Comparison of ENCODE assay signal across 14 cellular contexts in genomic region chr13:111282425-111282824, GRCh38. TPM values are rescaled to one million over a fixed set of nuclear protein-coding genes. Genes with fewer than 3 reads are reported as not detected.
DNase-seq lines count a peak whose midpoint lies in the region; ATAC-seq and TF ChIP-seq lines count a peak whose summit lies in the region.
"Had no signal": no experiment of that assay in that cellular context is flagged by ENCODE, and none has a peak within 500 bp of the region (broad histone marks: within the 10 kb centered on the region; RNA-seq: fewer than 3 reads in every experiment).

No MANE protein-coding gene starts in this region.

- H3K9me3 Mint-ChIP-seq in naive thymus-derived CD4-positive, alpha-beta T cell: peaks cover 0 to 1% (median 0%) of the 10 kb centered on the region in 11 donors
- H3K9me3 Mint-ChIP-seq: CD8-positive, alpha-beta memory T cell; WTC11 had no signal

- peaks cover 85% of the 10 kb centered on the region for H3K36me3 ChIP-seq in suprapubic skin
- H3K36me3 ChIP-seq in naive thymus-derived CD4-positive, alpha-beta T cell (ENCODE audit: control insufficient read depth in 2 of 3, insufficient read depth in 3 of 3, low read length in 3 of 3): peaks cover 4 to 94% (median 28%) of the 10 kb centered on the region in 3 experiments

- 58% methylated on average over 5 of the region's 5 CpGs for WGBS in suprapubic skin

- H3K9me3 ChIP-seq in suprapubic skin: no peaks in the 10 kb centered on the region
- no peaks in the 10 kb centered on the region for H3K9me3 ChIP-seq in naive thymus-derived CD4-positive, alpha-beta T cell (ENCODE audit: control insufficient read depth in 2 of 3, low read length in 3 of 3)

- DNase-seq in NCI-H1694 (lab: John Stamatoyannopoulos, UW): peak; percentile 66
- peak; percentile 12 for DNase-seq in choroid plexus epithelial cell (ENCODE audit: low read depth)
- no peak for DNase-seq in left lobe of liver (ENCODE audit: low spot score)
- no peak for DNase-seq in suprapubic skin (ENCODE audit: low spot score in 2 of 2)
- DNase-seq in CD1c-positive myeloid dendritic cell (ENCODE audit: extremely low spot score): no peak
- DNase-seq in UCSD-AML1 (lab: John Stamatoyannopoulos, UW; ENCODE audit: unreplicated experiment): no peak
- no peak for DNase-seq in naive thymus-derived CD4-positive, alpha-beta T cell
- no peak for DNase-seq in activated naive CD4-positive, alpha-beta T cell treated with anti-CD3 and anti-CD28 coated beads, Interleukin-2, amount 50 U/mL, for 16 hours
- DNase-seq: activated T-cell treated with anti-CD3 and anti-CD28 coated beads for 4 hours; CD8-positive, alpha-beta memory T cell; NCI-H187; NK-92 treated with Interleukin-12 subunit alpha and Interleukin-12 subunit beta, amount 100 ng/mL, for 24 hours had no signal

- peak overlapping the region; percentile 48 for H3K27ac ChIP-seq in suprapubic skin
- no peak overlapping the region for H3K27ac ChIP-seq in naive thymus-derived CD4-positive, alpha-beta T cell (ENCODE audit: low read depth, low read length)
- H3K27ac ChIP-seq: SK-N-MC had no signal

- no peaks in the 10 kb centered on the region for H3K27me3 ChIP-seq in suprapubic skin
- no peaks in the 10 kb centered on the region for H3K27me3 ChIP-seq in naive thymus-derived CD4-positive, alpha-beta T cell (ENCODE audit: control insufficient read depth in 2 of 2, insufficient read depth in 2 of 2, low read length in 2 of 2)

- ATAC-seq in left lobe of liver: peak; percentile 89
- no peak for ATAC-seq in naive thymus-derived CD4-positive, alpha-beta T cell
- ATAC-seq: WTC11 had no signal

- H3K4me1 Mint-ChIP-seq in naive thymus-derived CD4-positive, alpha-beta T cell: peaks cover 0 to 11% (median 0%) of the 10 kb centered on the region in 7 donors
- H3K4me1 Mint-ChIP-seq: CD8-positive, alpha-beta memory T cell; WTC11 had no signal

- CTCF ChIA-PET in naive thymus-derived CD4-positive, alpha-beta T cell (lab: Charles Lee): no interaction called here

- TF ChIP-seq CTCF in choroid plexus epithelial cell (conservative IDR thresholded peaks at IDR 0.05; ENCODE audit: low read depth, low read length) (no peak), suprapubic skin (IDR thresholded peaks at IDR 0.05) (no peak)

- intact Hi-C loops in naive thymus-derived CD4-positive, alpha-beta T cell (cut with micrococcal nuclease): no loop called here

- peaks cover 19% of the 10 kb centered on the region for H3K4me1 ChIP-seq in suprapubic skin
- no peaks in the 10 kb centered on the region for H3K4me1 ChIP-seq in naive thymus-derived CD4-positive, alpha-beta T cell (ENCODE audit: control insufficient read depth in 2 of 2, insufficient read depth in 2 of 2, low read length in 2 of 2)

- POLR2A ChIA-PET in naive thymus-derived CD4-positive, alpha-beta T cell (lab: Charles Lee): no interaction called here

- H3K4me3 Mint-ChIP-seq in naive thymus-derived CD4-positive, alpha-beta T cell: no peak overlapping the region
- H3K4me3 Mint-ChIP-seq: CD8-positive, alpha-beta memory T cell; WTC11 had no signal

- TF ChIP-seq EP300 in suprapubic skin (IDR thresholded peaks at IDR 0.05): no peak

- peaks cover 18 to 78% (median 43%) of the 10 kb centered on the region in 5 donors for H3K36me3 Mint-ChIP-seq in naive thymus-derived CD4-positive, alpha-beta T cell

- TF ChIP-seq POLR2A in suprapubic skin (IDR thresholded peaks at IDR 0.05): no peak

- peak overlapping the region in 1 of 9 donors; percentile 53 for H3K27ac Mint-ChIP-seq in naive thymus-derived CD4-positive, alpha-beta T cell
- H3K27ac Mint-ChIP-seq: WTC11 had no signal

- H3K27me3 Mint-ChIP-seq in naive thymus-derived CD4-positive, alpha-beta T cell: no peaks in the 10 kb centered on the region
- H3K27me3 Mint-ChIP-seq: CD8-positive, alpha-beta memory T cell had no signal

- H3K4me3 ChIP-seq in choroid plexus epithelial cell (ENCODE audit: low read depth, low read length): no peak overlapping the region
- H3K4me3 ChIP-seq in suprapubic skin: no peak overlapping the region
- H3K4me3 ChIP-seq in naive thymus-derived CD4-positive, alpha-beta T cell (ENCODE audit: low read length): no peak overlapping the region
- H3K4me3 ChIP-seq: SK-N-MC had no signal

RNA-seq across cellular contexts. Expression of gene TEX29, which starts 38.0 kb away (rescaled TPM):
- total RNA-seq in left lobe of liver: 0.53 TPM
- not detected for total RNA-seq in suprapubic skin
- 1 to 10 TPM in 2 of 5 experiments, under 1 TPM in 3; 0.34 to 1.5 (median 0.64) TPM for total RNA-seq in naive thymus-derived CD4-positive, alpha-beta T cell
- not detected for polyA plus RNA-seq in naive thymus-derived CD4-positive, alpha-beta T cell
- total RNA-seq: CD8-positive, alpha-beta memory T cell had no signal
- polyA plus RNA-seq: CD8-positive, alpha-beta memory T cell had no signal

Comparison
In these comparisons a context has a peak if more than half of its experiments do, and no peak if none do; other contexts are left out.
1. DNase-seq: peak in NCI-H1694 (single experiment) and choroid plexus epithelial cell (single experiment); none in left lobe of liver (single experiment), suprapubic skin (0 of 2), CD1c-positive myeloid dendritic cell (single experiment), UCSD-AML1 (single experiment), naive thymus-derived CD4-positive, alpha-beta T cell (0 of 9) and activated naive CD4-positive, alpha-beta T cell treated with anti-CD3 and anti-CD28 coated beads, Interleukin-2, amount 50 U/mL, for 16 hours (single experiment).